In the genomic region with DNA sequence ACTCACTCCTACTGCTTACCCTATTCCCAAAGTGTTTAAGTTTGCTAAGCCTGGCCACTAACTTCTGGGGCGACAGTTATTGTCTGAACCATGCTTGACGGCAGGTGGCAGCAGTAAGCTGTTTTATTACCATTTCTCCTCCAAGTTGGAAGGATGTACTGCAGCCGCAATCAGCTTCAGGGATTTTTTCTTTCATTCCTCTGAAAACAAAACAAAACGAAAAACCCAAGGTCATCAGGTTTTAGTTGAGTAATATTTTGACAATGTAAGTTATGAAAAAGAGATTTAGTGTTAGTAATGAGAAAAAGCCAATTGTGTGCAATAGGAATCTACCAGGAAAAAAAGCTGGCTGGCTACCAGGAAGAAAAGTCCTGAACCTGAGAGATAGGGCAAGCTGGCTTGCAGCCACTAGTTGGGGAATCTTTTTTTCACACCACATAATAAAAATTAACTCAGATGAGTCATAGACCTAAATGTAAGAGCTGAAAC, we compare ENCODE assay signal across 8 cellular contexts. TPM values are rescaled to one million over a fixed set of nuclear protein-coding genes. Genes with fewer than 3 reads are reported as not detected.
A peak's percentile ranks its signal among the peaks of the same experiment; 100 is the strongest.
DNase-seq lines count a peak whose midpoint lies in the region; ATAC-seq lines count a peak whose summit lies in the region.

No MANE protein-coding gene starts in this region.

- H3K4me3 Mint-ChIP-seq in activated T-cell treated with anti-CD3 and anti-CD28 coated beads, Interleukin-2, amount 50 U/mL, for 4 hours = no peak overlapping the region

- H3K36me3 Mint-ChIP-seq in activated T-cell treated with anti-CD3 and anti-CD28 coated beads, Interleukin-2, amount 50 U/mL, for 4 hours (ENCODE audit: insufficient read depth) = no peaks in the 10 kb centered on the region

- no peaks in the 10 kb centered on the region for H3K9me3 Mint-ChIP-seq in activated T-cell treated with anti-CD3 and anti-CD28 coated beads, Interleukin-2, amount 50 U/mL, for 4 hours

- no peaks in the 10 kb centered on the region for H3K4me1 Mint-ChIP-seq in activated T-cell treated with anti-CD3 and anti-CD28 coated beads, Interleukin-2, amount 50 U/mL, for 4 hours (ENCODE audit: low read depth)

- no peaks in the 10 kb centered on the region for H3K27me3 Mint-ChIP-seq in activated T-cell treated with anti-CD3 and anti-CD28 coated beads, Interleukin-2, amount 50 U/mL, for 4 hours (ENCODE audit: low read depth)

- DNase-seq in COLO668 (lab: John Stamatoyannopoulos, UW; ENCODE audit: unreplicated experiment) (peak; percentile 12), NCI-H774 (lab: John Stamatoyannopoulos, UW) (peak; percentile 1), fibroblast of the conjunctiva (ENCODE audit: low read depth) (peak; percentile 61), occipital lobe (lab: John Stamatoyannopoulos, UW) (peak; percentile 4), middle frontal gyrus (ENCODE audit: extremely low spot score, low spot score) (no peak)
- DNase-seq in activated T-cell treated with anti-CD3 and anti-CD28 coated beads, Interleukin-2, amount 50 U/mL, for 4 hours = peak; percentile 38

- peak; percentile 74 for ATAC-seq in GM19025 (IDR thresholded peaks at IDR 0.05; ENCODE audit: low read depth, unreplicated experiment)
- peak; percentile 84 for ATAC-seq in HG03196 (IDR thresholded peaks at IDR 0.05; ENCODE audit: unreplicated experiment)
- ATAC-seq in activated T-cell treated with anti-CD3 and anti-CD28 coated beads, Interleukin-2, amount 50 U/mL, for 4 hours = peak; percentile 53 to 56

RNA-seq across cellular contexts. Expression of a gene that starts 13.2 kb away (rescaled TPM):
- total RNA-seq in activated T-cell treated with anti-CD3 and anti-CD28 coated beads, Interleukin-2, amount 50 U/mL, for 4 hours = under 1 TPM; 0.24 to 0.30 (median 0.28) TPM
- total RNA-seq in occipital lobe = 36.3 TPM

Comparison
In these comparisons a context has a peak if more than half of its experiments do, and no peak if none do; other contexts are left out.
1. RNA of a gene that starts 13.2 kb away (total RNA-seq): 36.3 TPM in occipital lobe (single experiment); 0.24 to 0.30 TPM in activated T-cell treated with anti-CD3 and anti-CD28 coated beads, Interleukin-2, amount 50 U/mL, for 4 hours; every median in the first group is over 10 times any median in the second.
2. Peak in every context shown above with its lines, with median percentiles within 50 percentile points of each other: ATAC-seq.